In the genomic region with DNA sequence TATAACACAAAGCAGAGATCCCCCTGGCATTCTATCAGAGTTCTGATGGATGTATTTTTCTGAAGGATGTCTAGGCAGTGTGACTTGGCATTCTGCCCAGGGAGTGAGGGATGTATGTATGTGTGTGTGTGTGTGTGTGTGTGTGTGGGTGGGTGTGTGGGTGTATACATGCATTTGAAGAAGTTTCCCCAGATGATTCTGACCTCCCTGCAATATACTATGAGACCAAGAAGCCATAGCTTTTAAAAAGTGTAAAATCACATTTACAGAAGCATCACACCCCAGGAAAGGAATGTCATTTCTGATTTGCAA, we compare ENCODE assay signal across 8 cellular contexts. TPM values are rescaled to one million over a fixed set of nuclear protein-coding genes. Genes with fewer than 3 reads are reported as not detected.
A peak's percentile ranks its signal among the peaks of the same experiment; 100 is the strongest.
DNase-seq lines count a peak whose midpoint lies in the region; ATAC-seq and TF ChIP-seq lines count a peak whose summit lies in the region.

No MANE protein-coding gene starts in this region.

- no peak overlapping the region for H3K9ac ChIP-seq in fibroblast of lung (ENCODE audit: insufficient read depth, low read length)

- no peaks in the 10 kb centered on the region for H3K27me3 Mint-ChIP-seq in activated naive CD4-positive, alpha-beta T cell treated with anti-CD3 and anti-CD28 coated beads for 36 hours (ENCODE audit: low read depth)

- H3K4me3 ChIP-seq in fibroblast of lung (replicated peaks in 1 of 4; ENCODE audit: control extremely low read depth in 1 of 4, insufficient read depth in 1 of 4, low read depth in 3 of 4, low read length in 4 of 4): no peak overlapping the region

- in situ Hi-C loops in SK-MEL-5 (cut with HindIII; ENCODE audit: low pct_unique_long_range_greater_than_20kb, low sequenced_read_pairs): no loop called here

- DNase-seq in activated naive CD4-positive, alpha-beta T cell treated with anti-CD3 and anti-CD28 coated beads for 36 hours: peak; percentile 20
- DNase-seq in activated naive CD4-positive, alpha-beta T cell treated with anti-CD3 and anti-CD28 coated beads, Interleukin-2, amount 50 U/mL, for 72 hours (ENCODE audit: low spot score in 2 of 2): no peak
- DNase-seq in SK-MEL-5 (ENCODE audit: low read depth, low spot score): peak; percentile 17
- peak; percentile 38 to 61 for DNase-seq in fibroblast of lung (ENCODE audit: low read depth in 2 of 2)
- DNase-seq in superior temporal gyrus (ENCODE audit: extremely low spot score): peak; percentile 5
- no peak for DNase-seq in NCI-H510A treated with DMSO at 0.1 percent for 48 hours (lab: John Stamatoyannopoulos, UW)

- H3K4me1 ChIP-seq in fibroblast of lung (ENCODE audit: control insufficient read depth, extremely low read depth, insufficient read depth, low read length): no peaks in the 10 kb centered on the region

- TF ChIP-seq CTCF in fibroblast of lung (conservative IDR thresholded peaks at IDR 0.05 in 1 of 2, IDR thresholded peaks at IDR 0.05 in 1 of 2; ENCODE audit: low read depth in 1 of 2, low read length in 2 of 2): no peak

- H4K20me1 ChIP-seq in fibroblast of lung (ENCODE audit: control insufficient read depth, extremely low read depth, insufficient read depth, low read length): no peaks in the 10 kb centered on the region

- CTCF ChIA-PET in activated naive CD4-positive, alpha-beta T cell treated with anti-CD3 and anti-CD28 coated beads for 36 hours (lab: Charles Lee): interaction anchor here (1.5 kb wide), 1 partner anchor 12 kb away, joined by 4 read pairs; no protein-coding TSS in a partner anchor

- intact Hi-C loops in activated naive CD4-positive, alpha-beta T cell treated with anti-CD3 and anti-CD28 coated beads for 36 hours (cut with micrococcal nuclease): no loop called here

- no peak overlapping the region for H3K4me3 Mint-ChIP-seq in activated naive CD4-positive, alpha-beta T cell treated with anti-CD3 and anti-CD28 coated beads for 36 hours

- no peak overlapping the region for H3K27ac Mint-ChIP-seq in activated naive CD4-positive, alpha-beta T cell treated with anti-CD3 and anti-CD28 coated beads for 36 hours
- H3K27ac Mint-ChIP-seq in activated naive CD4-positive, alpha-beta T cell treated with anti-CD3 and anti-CD28 coated beads, Interleukin-2, amount 50 U/mL, for 72 hours: peak overlapping the region in 1 of 2 donors; percentile 19

- no peak for ATAC-seq in activated naive CD4-positive, alpha-beta T cell treated with anti-CD3 and anti-CD28 coated beads, Interleukin-2, amount 50 U/mL, for 72 hours
- ATAC-seq in GM18858 (IDR thresholded peaks at IDR 0.05; ENCODE audit: unreplicated experiment) (no peak), HG02884 (IDR thresholded peaks at IDR 0.05; ENCODE audit: unreplicated experiment) (no peak)

- H3K9me3 ChIP-seq in fibroblast of lung (ENCODE audit: control insufficient read depth, insufficient read depth, low read depth, low read length): no peaks in the 10 kb centered on the region

- H3K4me2 ChIP-seq in fibroblast of lung (ENCODE audit: extremely low read depth, insufficient read depth, low read length): no peak overlapping the region

- H2AFZ ChIP-seq in fibroblast of lung (ENCODE audit: low read length): no peak overlapping the region

- H3K79me2 ChIP-seq in fibroblast of lung (ENCODE audit: control insufficient read depth, insufficient read depth, low read length): no peaks in the 10 kb centered on the region

- no peak overlapping the region for H3K27ac ChIP-seq in fibroblast of lung (ENCODE audit: insufficient read depth, low read length)

- H3K36me3 Mint-ChIP-seq in activated naive CD4-positive, alpha-beta T cell treated with anti-CD3 and anti-CD28 coated beads for 36 hours (ENCODE audit: low read depth): no peaks in the 10 kb centered on the region
- H3K36me3 Mint-ChIP-seq in activated naive CD4-positive, alpha-beta T cell treated with anti-CD3 and anti-CD28 coated beads, Interleukin-2, amount 50 U/mL, for 72 hours: no peaks in the 10 kb centered on the region

- H3K4me1 Mint-ChIP-seq in activated naive CD4-positive, alpha-beta T cell treated with anti-CD3 and anti-CD28 coated beads for 36 hours (ENCODE audit: low read depth): peaks cover 19% of the 10 kb centered on the region

- H3K9me3 Mint-ChIP-seq in activated naive CD4-positive, alpha-beta T cell treated with anti-CD3 and anti-CD28 coated beads for 36 hours: no peaks in the 10 kb centered on the region
- peaks cover 0 to 5% of the 10 kb centered on the region in 2 donors for H3K9me3 Mint-ChIP-seq in activated naive CD4-positive, alpha-beta T cell treated with anti-CD3 and anti-CD28 coated beads, Interleukin-2, amount 50 U/mL, for 72 hours

- H3K27me3 ChIP-seq in fibroblast of lung (ENCODE audit: control insufficient read depth, insufficient read depth, low read length): no peaks in the 10 kb centered on the region

- no peaks in the 10 kb centered on the region for H3K36me3 ChIP-seq in fibroblast of lung (ENCODE audit: control insufficient read depth, insufficient read depth, low read length)

RNA-seq across cellular contexts. Expression of a gene that starts 59.7 kb away (rescaled TPM):
- total RNA-seq in activated naive CD4-positive, alpha-beta T cell treated with anti-CD3 and anti-CD28 coated beads for 36 hours: 1,000 to 10,000 TPM; 1,078 to 1,092 TPM
- 100 to 1,000 TPM; 835 to 875 TPM for total RNA-seq in activated naive CD4-positive, alpha-beta T cell treated with anti-CD3 and anti-CD28 coated beads, Interleukin-2, amount 50 U/mL, for 72 hours
- total RNA-seq in SK-MEL-5 (2014; rRNA removed; shearing (Covaris generic)): 255 and 261 TPM in 2 replicates
- 452 and 492 TPM in 2 replicates for polyA plus RNA-seq in SK-MEL-5 (2015; cell fraction: cytosol; rRNA removed)
- 493 and 593 TPM in 2 replicates for polyA plus RNA-seq in SK-MEL-5 (2015; cell fraction: nucleus; rRNA removed)
- 275 and 299 TPM in 2 replicates for total RNA-seq in fibroblast of lung
- polyA plus RNA-seq in fibroblast of lung: 574 and 695 TPM in 2 replicates
- 533 and 666 TPM in 2 replicates for polyA plus RNA-seq in fibroblast of lung (2012)
- 9.2 and 16.5 TPM in 2 replicates for polyA minus RNA-seq in fibroblast of lung (ENCODE audit: low replicate concordance)

Comparison
In these comparisons a context has a peak if more than half of its experiments do, and no peak if none do; other contexts are left out.
1. DNase-seq: peak in activated naive CD4-positive, alpha-beta T cell treated with anti-CD3 and anti-CD28 coated beads for 36 hours (single experiment), SK-MEL-5 (single experiment), fibroblast of lung (2 of 2) and superior temporal gyrus (single experiment); none in activated naive CD4-positive, alpha-beta T cell treated with anti-CD3 and anti-CD28 coated beads, Interleukin-2, amount 50 U/mL, for 72 hours (0 of 2) and NCI-H510A treated with DMSO at 0.1 percent for 48 hours (single experiment).